Comparison of ENCODE assay signal across 11 cellular contexts in the genomic region with DNA sequence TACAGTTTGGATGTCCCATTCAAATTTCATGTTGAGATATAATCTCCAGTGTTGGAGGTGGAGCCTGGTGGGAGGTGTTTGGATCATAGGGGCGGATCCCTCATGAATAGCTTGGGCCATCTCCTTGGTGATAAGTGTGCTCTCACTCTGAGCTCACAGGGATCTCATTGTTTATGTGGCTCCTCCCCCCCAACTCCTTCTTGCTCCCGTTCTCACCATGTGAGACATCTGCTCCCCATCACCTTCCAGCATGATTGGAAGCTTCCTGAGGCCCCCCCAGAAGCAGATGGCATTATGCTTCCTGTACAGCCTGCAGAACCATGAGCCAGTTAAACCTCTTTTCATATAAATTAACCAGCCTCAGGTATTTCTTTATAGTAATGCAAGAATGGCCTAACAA. TPM values are rescaled to one million over a fixed set of nuclear protein-coding genes. Genes with fewer than 3 reads are reported as not detected.
DNase-seq lines count a peak whose midpoint lies in the region; ATAC-seq and TF ChIP-seq lines count a peak whose summit lies in the region.
"Had no signal": no experiment of that assay in that cellular context is flagged by ENCODE, and none has a peak within 500 bp of the region (broad histone marks: within the 10 kb centered on the region; RNA-seq: fewer than 3 reads in every experiment).

No MANE protein-coding gene starts in this region.

- no peak overlapping the region for H4K5ac ChIP-seq in mesendoderm (ENCODE audit: low read length)

- H3K27ac ChIP-seq in mesendoderm (ENCODE audit: low read depth, low read length) (no peak overlapping the region), smooth muscle cell (ENCODE audit: low read depth) (no peak overlapping the region)
- H3K27ac ChIP-seq: testis had no signal

- peak; percentile 51 for DNase-seq in NCI-H345 (lab: John Stamatoyannopoulos, UW)
- DNase-seq in NCI-H345 treated with DMSO at 0.1 percent for 48 hours (lab: John Stamatoyannopoulos, UW; ENCODE audit: unreplicated experiment), result no peak
- peak; percentile 55 for DNase-seq in NCI-H2029 treated with DMSO at 0.1 percent for 48 hours (lab: John Stamatoyannopoulos, UW)
- peak; percentile 49 for DNase-seq in amniotic epithelial cell (ENCODE audit: low read depth)
- DNase-seq in mesendoderm, result peak; percentile 95
- DNase-seq in smooth muscle cell (lab: John Stamatoyannopoulos, UW; ENCODE audit: unreplicated experiment), result no peak
- no peak for DNase-seq in NCI-H1930 (lab: John Stamatoyannopoulos, UW)
- DNase-seq: effector memory CD4-positive, alpha-beta T cell; IMR-90; testis had no signal

- H4K20me1 ChIP-seq in smooth muscle cell (ENCODE audit: low read depth), result no peaks in the 10 kb centered on the region

- H3K27me3 ChIP-seq in mesendoderm (ENCODE audit: insufficient read depth, low read length, poor library complexity) (no peaks in the 10 kb centered on the region), smooth muscle cell (ENCODE audit: low read depth) (no peaks in the 10 kb centered on the region)
- H3K27me3 ChIP-seq: testis had no signal

- no peak overlapping the region for H3K4ac ChIP-seq in mesendoderm (ENCODE audit: low read depth, low read length)

- no peak overlapping the region for H2BK15ac ChIP-seq in mesendoderm (replicated peaks; ENCODE audit: low read depth)

- H2BK5ac ChIP-seq in mesendoderm (ENCODE audit: low read length), result no peak overlapping the region

- H3K23ac ChIP-seq in mesendoderm (ENCODE audit: low read length), result no peak overlapping the region

- H2BK120ac ChIP-seq in mesendoderm (ENCODE audit: low read depth, low read length), result no peak overlapping the region

- ATAC-seq in HG03457 (IDR thresholded peaks at IDR 0.05; ENCODE audit: unreplicated experiment), result no peak

- TF ChIP-seq CTCF in smooth muscle cell (IDR thresholded peaks at IDR 0.05; ENCODE audit: borderline replicate concordance, insufficient read depth, poor library complexity, severe bottlenecking), result no peak

- no peaks in the 10 kb centered on the region for H3K9me3 ChIP-seq in smooth muscle cell (replicated peaks; ENCODE audit: low read depth)
- H3K9me3 ChIP-seq: testis had no signal

- H3K18ac ChIP-seq in mesendoderm (ENCODE audit: low read length), result no peak overlapping the region

- H2AK5ac ChIP-seq in mesendoderm (ENCODE audit: low read length), result no peak overlapping the region

- no peaks in the 10 kb centered on the region for H3F3A ChIP-seq in smooth muscle cell (ENCODE audit: low read depth)

- no peaks in the 10 kb centered on the region for H3K79me1 ChIP-seq in mesendoderm (ENCODE audit: low read length)

- no peak overlapping the region for H3K4me3 ChIP-seq in mesendoderm (ENCODE audit: low read length)
- H3K4me3 ChIP-seq in smooth muscle cell, result no peak overlapping the region
- H3K4me3 ChIP-seq: testis had no signal

- no peak overlapping the region for H3K56ac ChIP-seq in mesendoderm (ENCODE audit: low read length)

- H3K4me1 ChIP-seq in mesendoderm (ENCODE audit: control insufficient read depth, low read depth, low read length) (peaks cover 2% of the 10 kb centered on the region), smooth muscle cell (ENCODE audit: low read depth) (peaks cover 11% of the 10 kb centered on the region)

- H4K8ac ChIP-seq in mesendoderm (ENCODE audit: low read depth, low read length), result no peak overlapping the region

- no peak overlapping the region for H3K4me2 ChIP-seq in mesendoderm (ENCODE audit: low read length)
- no peak overlapping the region for H3K4me2 ChIP-seq in smooth muscle cell

- no peak overlapping the region for H2AFZ ChIP-seq in smooth muscle cell (ENCODE audit: low read depth)

- WGBS in mesendoderm (ENCODE audit: extremely low coverage, insufficient coverage, low lambda C conversion rate), result no CpG with 5 or more reads among the region's 2 CpGs
- WGBS in smooth muscle cell (ENCODE audit: low lambda C conversion rate), result 40% methylated on average over 2 of the region's 2 CpGs

- H3K79me2 ChIP-seq in mesendoderm (ENCODE audit: control insufficient read depth, insufficient read depth, low read length), result no peaks in the 10 kb centered on the region
- H3K79me2 ChIP-seq in smooth muscle cell (ENCODE audit: low read depth), result no peaks in the 10 kb centered on the region

- H3K9ac ChIP-seq in mesendoderm (ENCODE audit: low read length), result no peak overlapping the region
- H3K9ac ChIP-seq in smooth muscle cell (ENCODE audit: low read depth), result no peak overlapping the region

- H3K36me3 ChIP-seq in mesendoderm (ENCODE audit: control insufficient read depth, insufficient read depth, low read length) (no peaks in the 10 kb centered on the region), smooth muscle cell (ENCODE audit: low read depth) (no peaks in the 10 kb centered on the region)

RNA-seq across cellular contexts. Expression of gene INPP1, which starts 3.0 kb away (rescaled TPM):
- polyA plus RNA-seq in mesendoderm (2013, experiment 1 of 2), result 2.6 TPM
- polyA plus RNA-seq in mesendoderm (2013, experiment 2 of 2), result 2.7 TPM
- 4.5 and 11.3 TPM in 2 replicates for total RNA-seq in smooth muscle cell
- 12.5 and 14.3 TPM in 2 replicates for polyA plus RNA-seq in smooth muscle cell

RNA-seq across cellular contexts. Expression of gene HIBCH, which starts 20.7 kb away (rescaled TPM):
- polyA plus RNA-seq in mesendoderm (2013, experiment 1 of 2), result 22.4 TPM
- 21.3 TPM for polyA plus RNA-seq in mesendoderm (2013, experiment 2 of 2)
- 15.1 and 16.6 TPM in 2 replicates for total RNA-seq in smooth muscle cell
- polyA plus RNA-seq in smooth muscle cell, result 18.1 and 31.9 TPM in 2 replicates

Comparison
In these comparisons a context has a peak if more than half of its experiments do, and no peak if none do; other contexts are left out.
1. DNase-seq: peak in NCI-H345 (single experiment), NCI-H2029 treated with DMSO at 0.1 percent for 48 hours (single experiment), amniotic epithelial cell (single experiment) and mesendoderm (single experiment); none in NCI-H345 treated with DMSO at 0.1 percent for 48 hours (single experiment), smooth muscle cell (single experiment) and NCI-H1930 (0 of 2).